In the genomic region with DNA sequence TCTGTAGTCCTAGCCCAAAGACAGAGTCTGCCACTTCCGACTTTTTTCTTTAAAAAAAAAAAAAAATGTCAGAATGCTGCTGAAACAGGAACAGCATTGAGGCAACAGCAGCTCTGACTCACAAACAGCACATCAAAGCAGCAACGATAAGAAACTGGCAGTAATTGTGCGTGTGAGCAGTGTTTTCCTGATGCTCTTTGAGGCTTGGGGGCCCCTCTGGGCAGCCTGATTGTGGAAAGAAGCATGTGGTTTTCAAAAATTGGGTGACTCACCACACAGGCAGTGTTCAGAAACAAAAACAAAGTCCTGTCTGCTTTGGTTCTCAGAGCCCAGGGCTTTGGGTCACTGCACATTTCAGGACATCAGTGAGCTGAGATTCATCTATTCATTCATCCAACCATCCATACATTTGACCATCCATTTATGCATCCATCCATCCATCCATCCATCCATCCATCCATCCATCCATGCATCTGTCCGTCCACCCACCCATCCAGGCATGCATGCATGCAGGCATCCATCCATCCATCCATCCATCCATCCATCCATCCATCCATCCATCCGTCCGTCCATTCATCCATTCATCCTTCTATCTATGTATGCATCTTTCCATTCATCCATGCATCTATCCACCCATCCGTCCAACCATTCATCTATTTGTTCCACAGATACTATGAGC, we compare ENCODE assay signal across 8 cellular contexts.
DNase-seq lines count a peak whose midpoint lies in the region; ATAC-seq and TF ChIP-seq lines count a peak whose summit lies in the region.

No MANE protein-coding gene starts in this region.

- no peak overlapping the region for H3K27ac ChIP-seq in DND-41 (ENCODE audit: low read length)
- peak overlapping the region in 7 of 8 donors; percentile 60 to 95 (median 90) for H3K27ac ChIP-seq in spleen

- DNase-seq in DND-41 (peak; percentile 67), RPMI7951 (ENCODE audit: low read depth) (peak; percentile 100), germinal center (ENCODE audit: low spot score) (peak; percentile 38), spleen (peak; percentile 83), NCI-H2029 (lab: John Stamatoyannopoulos, UW) (no peak)
- DNase-seq in activated T-helper 1 cell treated with anti-CD3 and anti-CD28 coated beads, Interleukin-2, amount 50 U/mL, for 16 hours (ENCODE audit: low read depth in 1 of 2, low spot score in 1 of 2), result peak; percentile 51 to 72

- H3K4me3 ChIP-seq in DND-41 (ENCODE audit: low read depth in 1 of 2, low read length in 2 of 2) (no peak overlapping the region), spleen (peak overlapping the region in 1 of 8 donors; percentile 59)

- H4K20me1 ChIP-seq in DND-41 (ENCODE audit: insufficient read depth, low read length), result peaks cover 24% of the 10 kb centered on the region

- TF ChIP-seq CTCF in DND-41 (IDR thresholded peaks at IDR 0.05; ENCODE audit: borderline replicate concordance, extremely low read depth, low read length, poor library complexity, severe bottlenecking) (no peak), spleen (IDR thresholded peaks at IDR 0.05 in 8 of 11, conservative IDR thresholded peaks at IDR 0.05 in 3 of 11) (no peak)

- intact Hi-C loops in spleen (cut with DNase I; ENCODE audit: low total_unique reads), result no loop called here

- TF ChIP-seq POLR2A in spleen (IDR thresholded peaks at IDR 0.05), result no peak

- 51 to 58% (median 57%) methylated on average over 7 of the region's 7 CpGs for WGBS in spleen, 5 donors

- H3K27me3 ChIP-seq in DND-41 (ENCODE audit: insufficient read depth, low read length, poor library complexity) (peaks cover 4% of the 10 kb centered on the region), spleen (replicated peaks in 1 of 7) (no peaks in the 10 kb centered on the region)

- no peak overlapping the region for H3K9ac ChIP-seq in DND-41 (ENCODE audit: low read depth, low read length)

- H3K4me1 ChIP-seq in DND-41 (ENCODE audit: insufficient read depth, low read length) (peaks cover 40% of the 10 kb centered on the region), spleen (peaks cover 34 to 83% (median 59%) of the 10 kb centered on the region in 6 donors)

- H3K36me3 ChIP-seq in DND-41 (ENCODE audit: insufficient read depth, low read length), result no peaks in the 10 kb centered on the region
- H3K36me3 ChIP-seq in spleen, result no peaks in the 10 kb centered on the region

- no peak overlapping the region for H2AFZ ChIP-seq in DND-41 (ENCODE audit: low read depth, low read length)

- H3K79me2 ChIP-seq in DND-41 (ENCODE audit: insufficient read depth, low read length), result no peaks in the 10 kb centered on the region

- H3K9me3 ChIP-seq in DND-41 (ENCODE audit: insufficient read depth, low read length, severe bottlenecking) (no peaks in the 10 kb centered on the region), spleen (no peaks in the 10 kb centered on the region)

- H3K4me2 ChIP-seq in DND-41 (ENCODE audit: insufficient read depth, low read length), result no peak overlapping the region; the same call in 1 of the 2 replicates

- peak; percentile 69 for ATAC-seq in DND-41 (ENCODE audit: insufficient read depth, low read depth)
- peak; percentile 64 for ATAC-seq in HG02852 (IDR thresholded peaks at IDR 0.05; ENCODE audit: unreplicated experiment)
- ATAC-seq in HG03025 (IDR thresholded peaks at IDR 0.05; ENCODE audit: low FRiP score, unreplicated experiment), result no peak
